Comparison of ENCODE assay signal across 20 cellular contexts in genomic region chr10:43448742-43449141, GRCh38.
"Had no signal": no experiment of that assay in that cellular context is flagged by ENCODE, and none has a peak within 500 bp of the region (broad histone marks: within the 10 kb centered on the region; RNA-seq: fewer than 3 reads in every experiment).

No MANE protein-coding gene starts in this region.

- H3K27ac ChIP-seq: cardiac muscle cell, PC-9 had no signal

- H3K4me2 ChIP-seq: PC-9 had no signal

- H3K27me3 ChIP-seq: cardiac muscle cell had no signal

- H3K36me3 ChIP-seq: cardiac muscle cell had no signal

- H3K4me3 ChIP-seq: cardiac muscle cell, PC-9 had no signal

- H2AFZ ChIP-seq: PC-9 had no signal

- DNase-seq: activated CD4-positive, alpha-beta memory T cell treated with anti-CD3 and anti-CD28 coated beads for 36 hours; activated CD4-positive, alpha-beta T cell treated with anti-CD3 and anti-CD28 coated beads, Interleukin-2, amount 10 ng/mL, durations not matched to agents 7 days and 5 days; activated CD4-positive, CD25-positive, alpha-beta regulatory T cell; activated CD8-positive, alpha-beta memory T cell treated with anti-CD3 and anti-CD28 coated beads for 24 hours; activated effector memory CD4-positive, alpha-beta T cell treated with anti-CD3 and anti-CD28 coated beads, Interleukin-2, amount 50 U/mL, for 16 hours; activated naive CD4-positive, alpha-beta T cell treated with Interleukin-2 at 50 U/mL for 16 hours; activated naive CD8-positive, alpha-beta T cell treated with anti-CD3 and anti-CD28 coated beads, Interleukin-2, amount 50 U/mL, for 24 hours; activated T-cell treated with anti-CD3 and anti-CD28 coated beads, Interleukin-2, amount 50 U/mL, for 4 hours; amygdala; NCI-H1105 treated with DMSO at 0.1 percent for 48 hours; NCI-H146; NCI-H187 treated with DMSO at 0.1 percent for 48 hours; NCI-H2081 treated with DMSO at 0.1 percent for 48 hours; NCI-H446; NCI-H524; PC-9; SIG-M5; T-helper 17 cell; T1000 had no signal
